Comparison of ENCODE assay signal across 25 cellular contexts in genomic region chrX:1169198-1169597, GRCh38. TPM values are rescaled to one million over a fixed set of nuclear protein-coding genes. Genes with fewer than 3 reads are reported as not detected.
"Had no signal": no experiment of that assay in that cellular context is flagged by ENCODE, and none has a peak within 500 bp of the region (broad histone marks: within the 10 kb centered on the region; RNA-seq: fewer than 3 reads in every experiment).

No MANE protein-coding gene starts in this region.

- H3K9me3 Mint-ChIP-seq: IgD-negative memory B cell had no signal

- H3K4me3 Mint-ChIP-seq: IgD-negative memory B cell had no signal

- H3K4me2 ChIP-seq: KMS-11 had no signal

- H3K4me3 ChIP-seq: K562, SJSA1, SK-N-MC had no signal

- H3K9me3 ChIP-seq: SJSA1 had no signal

- H3K36me3 ChIP-seq: SJSA1 had no signal

- H3K27ac ChIP-seq: KMS-11, SJSA1, SK-N-MC had no signal

- DNase-seq: MV-4-11, NCI-H1048, NCI-H1105, NCI-H1417, NCI-H1436 treated with DMSO at 0.1 percent for 48 hours, NCI-H1694 treated with DMSO at 0.1 percent for 48 hours, NCI-H1930, NCI-H2081, NCI-H2107, NCI-H226, NCI-H446, NCI-H510A, NCI-H524 treated with DMSO at 0.1 percent for 48 hours, NCI-H69, NCI-H774, Right ventricle myocardium superior, RPMI8226, SIG-M5 had no signal

- H3K4me1 ChIP-seq: SJSA1 had no signal

- H3K27ac Mint-ChIP-seq: IgD-negative memory B cell had no signal

- H3K36me3 Mint-ChIP-seq: IgD-negative memory B cell had no signal

- ATAC-seq: K562 had no signal

- H3K9ac ChIP-seq: KMS-11 had no signal

- H3K27me3 ChIP-seq: SJSA1 had no signal

RNA-seq across cellular contexts. Expression of gene CRLF2, which starts 43.3 kb away (rescaled TPM):
- total RNA-seq: K562, LHCN-M2, MCF 10A, Right ventricle myocardium superior, SJSA1 had no signal
